In genomic region chr17:60392042-60392844, GRCh38 we compare ENCODE assay signal across 8 cellular contexts. TPM values are rescaled to one million over a fixed set of nuclear protein-coding genes. Genes with fewer than 3 reads are reported as not detected.
DNase-seq lines count a peak whose midpoint lies in the region; ATAC-seq, FAIRE-seq and TF ChIP-seq lines count a peak whose summit lies in the region.

USP32 (minus strand) TSS chr17:60392133; CDS start chr17:60391939, 194 bp downstream.

- peaks cover 19% of the 10 kb centered on the region for H3K36me3 Mint-ChIP-seq in Caco-2 (ENCODE audit: insufficient read depth, unreplicated experiment)
- H3K36me3 Mint-ChIP-seq in endodermal cell (ENCODE audit: low read depth) = no peaks in the 10 kb centered on the region

- WGBS in endodermal cell (ENCODE audit: insufficient coverage in 1 of 2, insufficient read length in 1 of 2), 2 experiments = 0 to 1% methylated on average over 11 to 68 of the region's 68 CpGs
- 0% methylated on average over 17 to 54 of the region's 68 CpGs for WGBS in mesodermal cell (ENCODE audit: insufficient coverage in 2 of 2), 2 experiments

- H3K9me3 ChIP-seq in Caco-2 = no peaks in the 10 kb centered on the region
- H3K9me3 ChIP-seq in endodermal cell (ENCODE audit: control insufficient read depth, low read length) = no peaks in the 10 kb centered on the region
- H3K9me3 ChIP-seq in mesodermal cell (ENCODE audit: control insufficient read depth, low read length) = no peaks in the 10 kb centered on the region

- H3K27ac Mint-ChIP-seq in Caco-2 (ENCODE audit: unreplicated experiment) (peak within 1 kb of the TSS; percentile 94), endodermal cell (peak within 1 kb of the TSS; percentile 98)

- CTCF ChIA-PET in Caco-2 (lab: Charles Lee) = interaction anchor here (0.6 to 1.7 kb wide), 8 partner anchors 9 to 430 kb away, joined by 3 to 14 read pairs (median 10); no protein-coding TSS in a partner anchor

- peak; percentile 99 for FAIRE-seq in HTR-8/SVneo (lab: Jason Lieb, UNC)

- ATAC-seq in GM21360 (IDR thresholded peaks at IDR 0.05; ENCODE audit: unreplicated experiment) = peak; percentile 80

- H3K9me3 Mint-ChIP-seq in Caco-2 (ENCODE audit: unreplicated experiment) = no peaks in the 10 kb centered on the region
- no peaks in the 10 kb centered on the region for H3K9me3 Mint-ChIP-seq in endodermal cell

- H3K27me3 Mint-ChIP-seq in Caco-2 (ENCODE audit: insufficient read depth, unreplicated experiment) (no peaks in the 10 kb centered on the region), endodermal cell (ENCODE audit: insufficient read depth) (no peaks in the 10 kb centered on the region)

- TF ChIP-seq CTCF in Caco-2 (IDR thresholded peaks at IDR 0.05; ENCODE audit: insufficient read depth in 1 of 2, low read depth in 1 of 2, low read length in 1 of 2, severe bottlenecking in 1 of 2, unreplicated experiment in 1 of 2) (peak; percentile 23 to 40), endodermal cell (conservative IDR thresholded peaks at IDR 0.05) (peak; percentile 37)

- H3K4me3 ChIP-seq in Caco-2 (ENCODE audit: low read depth, low read length) (peak within 1 kb of the TSS; percentile 89), endodermal cell (ENCODE audit: low read length) (peak within 1 kb of the TSS; percentile 95), mesodermal cell (ENCODE audit: extremely low read depth, insufficient read depth, low read length, poor library complexity, severe bottlenecking) (peak within 1 kb of the TSS; percentile 88)

- peak; percentile 98 to 99 for DNase-seq in Caco-2
- DNase-seq in HTR-8/SVneo (ENCODE audit: insufficient read length, low spot score) = peak; percentile 98
- peak; percentile 99 for DNase-seq in NOMO-1 treated with dmso at 0.1 percent for 144 hours (lab: John Stamatoyannopoulos, UW; ENCODE audit: unreplicated experiment)
- DNase-seq in activated CD8-positive, alpha-beta memory T cell treated with anti-CD3 and anti-CD28 coated beads, Interleukin-2, amount 50 U/mL, for 1 hour (ENCODE audit: extremely low read depth) = peak; percentile 87
- DNase-seq in endodermal cell = peak; percentile 100
- DNase-seq in stimulated activated CD8-positive, alpha-beta memory T cell treated with anti-CD3 and anti-CD28 coated beads, Interleukin-15, amount 100 ng/mL, for 4 hours (ENCODE audit: low read depth in 2 of 2) = peak; percentile 96

- intact Hi-C loops in Caco-2 (cut with micrococcal nuclease; ENCODE audit: unreplicated experiment) = loop anchor here (1.0 to 10.0 kb wide), 4 partner anchors 36 to 160 kb away; no protein-coding TSS in a partner anchor

- H3K27ac ChIP-seq in endodermal cell (ENCODE audit: low read depth, low read length) (peak within 1 kb of the TSS; percentile 94), mesodermal cell (ENCODE audit: low read depth, low read length, severe bottlenecking) (peak within 1 kb of the TSS; percentile 93)

- peak within 1 kb of the TSS; percentile 75 for H3K9ac ChIP-seq in endodermal cell (ENCODE audit: extremely low read depth, low read length, poor library complexity, severe bottlenecking)

- no TSS peak for BruUV-seq in Caco-2 (replicated peaks; lab: Mats Ljungman, UMichigan)

- peak within 1 kb of the TSS; percentile 92 for H3K4me3 Mint-ChIP-seq in Caco-2 (ENCODE audit: unreplicated experiment)
- H3K4me3 Mint-ChIP-seq in endodermal cell = peak within 1 kb of the TSS; percentile 99

- H3K27me3 ChIP-seq in Caco-2 (replicated peaks; ENCODE audit: control insufficient read depth, insufficient read depth, low read length) (no peaks in the 10 kb centered on the region), endodermal cell (ENCODE audit: control insufficient read depth, insufficient read depth, low read length, poor library complexity, severe bottlenecking) (no peaks in the 10 kb centered on the region)

- H3K4me1 Mint-ChIP-seq in Caco-2 (ENCODE audit: low read depth, unreplicated experiment) (peaks cover 13% of the 10 kb centered on the region), endodermal cell (peaks cover 41% of the 10 kb centered on the region)

- H3K4me1 ChIP-seq in Caco-2 = peaks cover 8% of the 10 kb centered on the region; the same call in 1 of the 2 replicates
- peaks cover 5% of the 10 kb centered on the region for H3K4me1 ChIP-seq in endodermal cell (ENCODE audit: control insufficient read depth, insufficient read depth, low read length)
- H3K4me1 ChIP-seq in mesodermal cell (ENCODE audit: control insufficient read depth, insufficient read depth, low read length, poor library complexity, severe bottlenecking) = peaks cover 16% of the 10 kb centered on the region

- POLR2A ChIA-PET in Caco-2 (lab: Charles Lee) = interaction anchor here (0.5 to 1.6 kb wide), 13 partner anchors 10 to 1099 kb away, joined by 3 to 13 read pairs (median 4); partner anchors contain the start of genes APPBP2 and PPM1D

- H3K36me3 ChIP-seq in Caco-2 (ENCODE audit: control insufficient read depth, insufficient read depth, low read length) (no peaks in the 10 kb centered on the region), endodermal cell (ENCODE audit: control insufficient read depth, insufficient read depth, low read length) (no peaks in the 10 kb centered on the region), mesodermal cell (ENCODE audit: control insufficient read depth, insufficient read depth, low read length) (no peaks in the 10 kb centered on the region)

RNA-seq across cellular contexts. Expression of gene USP32, which starts in this region (rescaled TPM):
- 50.3 and 53.3 TPM in 2 replicates for total RNA-seq in Caco-2 (2022)
- total RNA-seq in endodermal cell = 10 to 100 TPM; 54.1 to 74.3 TPM
- polyA plus RNA-seq in endodermal cell (2013, experiment 1 of 2) = 29.5 TPM
- polyA plus RNA-seq in endodermal cell (2013, experiment 2 of 2) = 25.3 TPM
- 31.4 TPM for polyA plus RNA-seq in mesodermal cell (2013, experiment 1 of 2)
- polyA plus RNA-seq in mesodermal cell (2013, experiment 2 of 2) = 30.6 TPM

Comparison
In these comparisons a context has a peak if more than half of its experiments do, and no peak if none do; other contexts are left out.
1. Peak in every context shown above with its lines: DNase-seq, ATAC-seq, H3K4me3 ChIP-seq and H3K27ac ChIP-seq.